ENCODE assay signal across 8 cellular contexts in genomic region chr11:114762437-114762836, GRCh38.
DNase-seq lines count a peak whose midpoint lies in the region; ATAC-seq, FAIRE-seq and TF ChIP-seq lines count a peak whose summit lies in the region.

No MANE protein-coding gene starts in this region.

- TF ChIP-seq EP300 in K562 (IDR thresholded peaks at IDR 0.05; ENCODE audit: low read length) = no peak

- in situ Hi-C loops in K562 (cut with MboI) = loop anchor here (10.0 to 25.0 kb wide), 2 partner anchors 478 to 725 kb away; no protein-coding TSS in a partner anchor

- H3K9ac ChIP-seq in K562 (ENCODE audit: insufficient read depth in 1 of 2, low read depth in 2 of 2, low read length in 2 of 2) = no peak overlapping the region

- FAIRE-seq in K562 (lab: Jason Lieb, UNC) = peak; percentile 69
- no peak for FAIRE-seq in GM19239 (lab: Jason Lieb, UNC)

- H4K20me1 ChIP-seq in K562 (replicated peaks; ENCODE audit: control insufficient read depth, insufficient read depth, low read length) = no peaks in the 10 kb centered on the region

- no peak overlapping the region for H3K27ac ChIP-seq in K562 (ENCODE audit: extremely low read depth, low read depth, low read length)

- H3K4me1 ChIP-seq in K562 (replicated peaks in 1 of 2; ENCODE audit: control insufficient read depth in 2 of 2, insufficient read depth in 2 of 2, low read length in 2 of 2) = no peaks in the 10 kb centered on the region

- TF ChIP-seq POLR2A in K562 (conservative IDR thresholded peaks at IDR 0.05) = no peak

- intact Hi-C loops in K562 (cut with micrococcal nuclease) = loop anchor here (1.0 to 5.0 kb wide), 2 partner anchors 482 to 770 kb away; no protein-coding TSS in a partner anchor

- no TSS peak for BruUV-seq in K562 (replicated peaks; lab: Mats Ljungman, UMichigan)

- DNase-seq in SIG-M5 treated with dmso at 0.1 percent for 504 hours (lab: John Stamatoyannopoulos, UW; ENCODE audit: unreplicated experiment) = peak; percentile 1
- DNase-seq in SIG-M5 (lab: John Stamatoyannopoulos, UW) = no peak
- peak; percentile 77 to 94 for DNase-seq in NCI-H526 (lab: John Stamatoyannopoulos, UW)
- peak; percentile 31 to 59 (median 44) for DNase-seq in K562 (ENCODE audit: extremely low read depth in 1 of 4, low spot score in 3 of 4)
- DNase-seq in iPS-NIHi7 (ENCODE audit: extremely low spot score) = peak; percentile 81
- peak; percentile 20 to 29 for DNase-seq in stimulated activated CD4-positive, alpha-beta T cell treated with anti-CD3 and anti-CD28 coated beads, Interleukin-2, amount 100 ng/mL, for 24 hours
- no peak for DNase-seq in GM19239 (ENCODE audit: insufficient read length, low spot score)

- TF ChIP-seq CTCF in K562 (IDR thresholded peaks at IDR 0.05 in 2 of 3, conservative IDR thresholded peaks at IDR 0.05 in 1 of 3; ENCODE audit: insufficient read depth in 2 of 3, low read depth in 1 of 3, low read length in 3 of 3) = peak; percentile 72 to 82 (median 77)

- no peaks in the 10 kb centered on the region for H3K36me3 ChIP-seq in K562 (ENCODE audit: control insufficient read depth, insufficient read depth, low read length)

- TF ChIP-seq RAD21 in K562 (CRISPR knock-in tag; conservative IDR thresholded peaks at IDR 0.05 in 1 of 2, IDR thresholded peaks at IDR 0.05 in 1 of 2) = peak; percentile 80 to 83

- no peak overlapping the region for H2AFZ ChIP-seq in K562 (ENCODE audit: low read depth, low read length)

- POLR2A ChIA-PET in K562 (lab: Yijun Ruan, JAX) = no interaction called here

- CTCF ChIA-PET in K562 (lab: Yijun Ruan, JAX; ENCODE audit: low intra/inter-chr PET ratio) = interaction anchor here (0.6 to 2.5 kb wide), 7 partner anchors 422 to 502 kb away, joined by 3 to 16 read pairs (median 3); no protein-coding TSS in a partner anchor

- 0% methylated on average over 4 of the region's 4 CpGs for WGBS in K562 (ENCODE audit: insufficient coverage, low coverage, missing lambda C conversion rate)

- ATAC-seq in K562 (peak; percentile 95), HG02981 (IDR thresholded peaks at IDR 0.05; ENCODE audit: unreplicated experiment) (no peak)

- H3K4me2 ChIP-seq in K562 (ENCODE audit: insufficient read depth, low read length) = no peak overlapping the region

- no peak overlapping the region for H3K4me3 ChIP-seq in K562

- H3K27me3 ChIP-seq in K562 (ENCODE audit: control insufficient read depth in 2 of 2, insufficient read depth in 2 of 2, low read length in 2 of 2) = no peaks in the 10 kb centered on the region

- H3K9me1 ChIP-seq in K562 (ENCODE audit: control insufficient read depth, insufficient read depth, low read length) = no peaks in the 10 kb centered on the region

- no peaks in the 10 kb centered on the region for H3K79me2 ChIP-seq in K562 (ENCODE audit: control insufficient read depth, insufficient read depth, low read length)

- H3K9me3 ChIP-seq in K562 (replicated peaks; ENCODE audit: control insufficient read depth, insufficient read depth, low read depth, low read length) = no peaks in the 10 kb centered on the region

TF ChIP-seq in K562, 482 proteins besides CTCF, POLR2A, EP300 and RAD21:
- TF ChIP-seq STAG1 (CRISPR knock-in tag; IDR thresholded peaks at IDR 0.05; ENCODE audit: borderline replicate concordance) (peak; percentile 60; the same call in 1 of the 2 replicates), BHLHE40 (IDR thresholded peaks at IDR 0.05; ENCODE audit: low read length) (peak; percentile 88), ZNF347 (CRISPR knock-in tag; IDR thresholded peaks at IDR 0.05; ENCODE audit: low read depth) (no peak), ZC3H11A (IDR thresholded peaks at IDR 0.05; ENCODE audit: low read depth, low read length) (no peak), LARP7 (IDR thresholded peaks at IDR 0.05) (no peak), PBX2 (CRISPR knock-in tag; IDR thresholded peaks at IDR 0.05; ENCODE audit: low read depth) (no peak), PBX2 (tag; conservative IDR thresholded peaks at IDR 0.05; ENCODE audit: low read depth) (no peak), SMC3 (conservative IDR thresholded peaks at IDR 0.05; ENCODE audit: insufficient read depth, low read depth, low read length) (peak; percentile 88), MITF (IDR thresholded peaks at IDR 0.05) (0 out of 2 replicates have a peak, but pooled peaks have one; percentile 23), BMI1 (IDR thresholded peaks at IDR 0.05; ENCODE audit: low read length) (no peak)
- TF ChIP-seq, protein P1, sequence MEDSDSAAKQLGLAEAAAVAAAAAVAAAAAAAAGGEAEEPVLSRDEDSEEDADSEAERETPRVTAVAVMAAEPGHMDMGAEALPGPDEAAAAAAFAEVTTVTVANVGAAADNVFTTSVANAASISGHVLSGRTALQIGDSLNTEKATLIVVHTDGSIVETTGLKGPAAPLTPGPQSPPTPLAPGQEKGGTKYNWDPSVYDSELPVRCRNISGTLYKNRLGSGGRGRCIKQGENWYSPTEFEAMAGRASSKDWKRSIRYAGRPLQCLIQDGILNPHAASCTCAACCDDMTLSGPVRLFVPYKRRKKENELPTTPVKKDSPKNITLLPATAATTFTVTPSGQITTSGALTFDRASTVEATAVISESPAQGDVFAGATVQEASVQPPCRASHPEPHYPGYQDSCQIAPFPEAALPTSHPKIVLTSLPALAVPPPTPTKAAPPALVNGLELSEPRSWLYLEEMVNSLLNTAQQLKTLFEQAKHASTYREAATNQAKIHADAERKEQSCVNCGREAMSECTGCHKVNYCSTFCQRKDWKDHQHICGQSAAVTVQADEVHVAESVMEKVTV (CRISPR knock-in tag; IDR thresholded peaks at IDR 0.05) = peak; percentile 54; the same call in 1 of the 2 replicates
TF ChIP-seq in K562: peak in this region for 5.

Comparison
In these comparisons a context has a peak if more than half of its experiments do, and no peak if none do; other contexts are left out.
1. DNase-seq: peak in SIG-M5 treated with dmso at 0.1 percent for 504 hours (single experiment), NCI-H526 (2 of 2), K562 (4 of 4), iPS-NIHi7 (single experiment) and stimulated activated CD4-positive, alpha-beta T cell treated with anti-CD3 and anti-CD28 coated beads, Interleukin-2, amount 100 ng/mL, for 24 hours (2 of 2); none in SIG-M5 (single experiment) and GM19239 (single experiment).